ENCODE assay signal across 8 cellular contexts in the genomic region with DNA sequence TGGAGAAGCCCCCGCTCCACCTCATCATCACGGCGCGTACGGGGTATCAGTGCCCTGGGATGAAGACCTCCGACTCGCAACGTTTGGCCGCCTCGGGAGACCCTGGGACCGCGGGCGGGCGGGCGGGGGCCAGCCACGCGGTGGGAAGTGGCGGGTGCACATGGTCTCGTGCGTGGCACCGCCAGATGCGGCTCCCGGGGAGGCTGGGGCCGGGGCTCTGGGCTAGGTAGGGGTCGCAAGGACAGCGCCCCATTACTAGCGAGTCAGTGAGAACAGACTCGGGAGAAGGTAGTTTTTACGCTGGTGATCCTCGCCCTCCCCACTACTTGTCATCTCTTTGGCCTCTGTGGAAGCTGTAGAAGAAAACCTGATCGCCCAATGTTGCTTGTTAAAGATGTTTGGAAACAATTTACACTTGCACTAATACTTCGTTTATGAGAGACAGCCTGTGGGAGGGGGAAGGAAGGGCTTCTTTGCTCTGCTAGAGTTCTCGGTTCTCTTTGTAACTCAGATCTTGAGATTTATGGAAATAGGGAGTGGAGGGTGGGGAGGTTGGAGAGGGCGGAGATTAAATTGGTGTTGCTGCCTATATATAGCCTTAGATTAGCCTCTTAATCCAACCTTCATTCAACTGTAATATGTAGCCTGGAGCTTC. TPM values are rescaled to one million over a fixed set of nuclear protein-coding genes. Genes with fewer than 3 reads are reported as not detected.
DNase-seq lines count a peak whose midpoint lies in the region; ATAC-seq and TF ChIP-seq lines count a peak whose summit lies in the region.

No MANE protein-coding gene starts in this region.

- peak in 1 of 2 experiments; percentile 38 for DNase-seq in Caco-2
- no peak for DNase-seq in RWPE2 (ENCODE audit: low spot score)
- peak in 2 of 10 donors; percentile 13 to 18 for DNase-seq in dorsolateral prefrontal cortex
- DNase-seq in vagina (ENCODE audit: extremely low spot score in 2 of 2): no peak
- no peak for DNase-seq in HuH-7.5 (ENCODE audit: low spot score)

- H3K36me3 ChIP-seq in Caco-2 (ENCODE audit: control insufficient read depth, insufficient read depth, low read length) (no peaks in the 10 kb centered on the region), HEK293 (ENCODE audit: control insufficient read depth in 2 of 2, insufficient read depth in 1 of 2, low read length in 2 of 2) (no peaks in the 10 kb centered on the region; a peak in 1 of 3 replicates), RWPE2 (ENCODE audit: low read depth) (peaks cover 3% of the 10 kb centered on the region), vagina (no peaks in the 10 kb centered on the region)

- CTCF ChIA-PET in Caco-2 (lab: Charles Lee) (interaction anchor here (1.1 kb wide), 1 partner anchor 21 kb away, joined by 4 read pairs; no protein-coding TSS in a partner anchor), HEK293 (lab: Yijun Ruan, JAX) (interaction anchor here (1.6 kb wide), 1 partner anchor 48 kb away, joined by 5 read pairs; no protein-coding TSS in a partner anchor)

- peaks cover 40% of the 10 kb centered on the region for H3K4me1 Mint-ChIP-seq in Caco-2 (ENCODE audit: low read depth, unreplicated experiment)

- intact Hi-C loops in Caco-2 (cut with micrococcal nuclease; ENCODE audit: unreplicated experiment): loop anchor here (2.0 to 5.0 kb wide), 2 partner anchors 32 to 224 kb away; a partner anchor contains a TSS
- intact Hi-C loops in dorsolateral prefrontal cortex (cut with DNase I): loop anchor here (2.0 to 5.0 kb wide), 2 partner anchors 224 to 226 kb away; a partner anchor contains a TSS
- intact Hi-C loops in vagina (cut with DNase I): no loop called here

- peak overlapping the region; percentile 98 for H3K4me3 Mint-ChIP-seq in Caco-2 (ENCODE audit: unreplicated experiment)

- H3K9me3 ChIP-seq in Caco-2 (no peaks in the 10 kb centered on the region), HEK293 (ENCODE audit: control insufficient read depth, insufficient read depth, low read depth, low read length) (no peaks in the 10 kb centered on the region), RWPE2 (ENCODE audit: severe bottlenecking) (no peaks in the 10 kb centered on the region), mononuclear cell (ENCODE audit: low read depth, low read length) (no peaks in the 10 kb centered on the region), vagina (no peaks in the 10 kb centered on the region)

- peak overlapping the region; percentile 92 for H3K4me3 ChIP-seq in Caco-2 (ENCODE audit: low read depth, low read length)
- peak overlapping the region; percentile 98 for H3K4me3 ChIP-seq in HEK293 (ENCODE audit: low read depth, low read length)
- peak overlapping the region; percentile 84 for H3K4me3 ChIP-seq in RWPE2 (ENCODE audit: severe bottlenecking)
- H3K4me3 ChIP-seq in dorsolateral prefrontal cortex: peak overlapping the region; percentile 58 to 100 (median 94)
- peak overlapping the region; percentile 74 for H3K4me3 ChIP-seq in mononuclear cell (ENCODE audit: low read length)
- H3K4me3 ChIP-seq in vagina: peak overlapping the region; percentile 71 to 95

- ATAC-seq in RWPE2 (ENCODE audit: low read depth): peak; percentile 3
- ATAC-seq in GM19324 (IDR thresholded peaks at IDR 0.05; ENCODE audit: low FRiP score, unreplicated experiment): no peak

- BruUV-seq in Caco-2 (replicated peaks; lab: Mats Ljungman, UMichigan): no TSS peak

- H3K4me1 ChIP-seq in Caco-2: peaks cover 43% of the 10 kb centered on the region
- 0 out of 2 replicates have a peak, but pooled peaks cover 7% of the 10 kb centered on the region for H3K4me1 ChIP-seq in HEK293 (ENCODE audit: control insufficient read depth, insufficient read depth, low read length)
- peaks cover 42% of the 10 kb centered on the region for H3K4me1 ChIP-seq in RWPE2 (ENCODE audit: insufficient read depth, poor library complexity, severe bottlenecking)
- H3K4me1 ChIP-seq in mononuclear cell (ENCODE audit: insufficient read depth, low read length): peaks cover 33% of the 10 kb centered on the region
- peaks cover 69% of the 10 kb centered on the region for H3K4me1 ChIP-seq in vagina

- H3K36me3 Mint-ChIP-seq in Caco-2 (ENCODE audit: insufficient read depth, unreplicated experiment): peaks cover 49% of the 10 kb centered on the region

- POLR2A ChIA-PET in Caco-2 (lab: Charles Lee): interaction anchor here (2.3 kb wide), 1 partner anchor 21 kb away, joined by 13 read pairs; no protein-coding TSS in a partner anchor
- POLR2A ChIA-PET in HEK293 (lab: Yijun Ruan, JAX): interaction anchor here (1.3 to 2.6 kb wide), 7 partner anchors 10 to 226 kb away, joined by 3 to 11 read pairs (median 7); no protein-coding TSS in a partner anchor

- H3K27me3 ChIP-seq in Caco-2 (replicated peaks; ENCODE audit: control insufficient read depth, insufficient read depth, low read length): no peaks in the 10 kb centered on the region
- H3K27me3 ChIP-seq in RWPE2 (ENCODE audit: insufficient read depth, poor library complexity, severe bottlenecking): no peaks in the 10 kb centered on the region
- H3K27me3 ChIP-seq in dorsolateral prefrontal cortex: no peaks in the 10 kb centered on the region
- no peaks in the 10 kb centered on the region for H3K27me3 ChIP-seq in mononuclear cell (ENCODE audit: insufficient read depth, low read length)
- no peaks in the 10 kb centered on the region for H3K27me3 ChIP-seq in vagina

- no peaks in the 10 kb centered on the region for H3K27me3 Mint-ChIP-seq in Caco-2 (ENCODE audit: insufficient read depth, unreplicated experiment)

- no peak for TF ChIP-seq CTCF in Caco-2 (IDR thresholded peaks at IDR 0.05; ENCODE audit: insufficient read depth in 1 of 2, low read depth in 1 of 2, low read length in 1 of 2, severe bottlenecking in 1 of 2, unreplicated experiment in 1 of 2)
- TF ChIP-seq CTCF in HEK293 (tag by site-specific recombination; IDR thresholded peaks at IDR 0.05): no peak
- TF ChIP-seq CTCF in RWPE2 (IDR thresholded peaks at IDR 0.05; ENCODE audit: poor library complexity, severe bottlenecking): no peak
- TF ChIP-seq CTCF in dorsolateral prefrontal cortex (IDR thresholded peaks at IDR 0.05 in 54 of 56, conservative IDR thresholded peaks at IDR 0.05 in 2 of 56; ENCODE audit: low read depth in 1 of 56, partially characterized antibody in 56 of 56): peak in 2 of 56 donors; percentile 5 to 11
- no peak for TF ChIP-seq CTCF in vagina (IDR thresholded peaks at IDR 0.05)

- no peaks in the 10 kb centered on the region for H3K9me3 Mint-ChIP-seq in Caco-2 (ENCODE audit: unreplicated experiment)

- no peak for TF ChIP-seq POLR2A in vagina (IDR thresholded peaks at IDR 0.05)

- H3K27ac ChIP-seq in HEK293 (ENCODE audit: extremely low read depth, low read depth, low read length) (peak overlapping the region; percentile 85; the same call in 1 of the 2 replicates), RWPE2 (ENCODE audit: poor library complexity, severe bottlenecking) (peak overlapping the region; percentile 66), dorsolateral prefrontal cortex (peak overlapping the region in 57 of 59 donors; percentile 88 to 100 (median 97)), vagina (peak overlapping the region; percentile 93)

- H3K27ac Mint-ChIP-seq in Caco-2 (ENCODE audit: unreplicated experiment): peak overlapping the region; percentile 93

TF ChIP-seq in HEK293, 187 proteins besides CTCF, POLR2A, EP300 and RAD21:
- TF ChIP-seq WT1 (tag by site-specific recombination; IDR thresholded peaks at IDR 0.05) (peak; percentile 44; the same call in 1 of the 2 replicates), ZNF341 (tag by site-specific recombination; IDR thresholded peaks at IDR 0.05; ENCODE audit: low read depth) (0 out of 2 replicates have a peak, but pooled peaks have one; percentile 14)
- TF ChIP-seq, protein P1, sequence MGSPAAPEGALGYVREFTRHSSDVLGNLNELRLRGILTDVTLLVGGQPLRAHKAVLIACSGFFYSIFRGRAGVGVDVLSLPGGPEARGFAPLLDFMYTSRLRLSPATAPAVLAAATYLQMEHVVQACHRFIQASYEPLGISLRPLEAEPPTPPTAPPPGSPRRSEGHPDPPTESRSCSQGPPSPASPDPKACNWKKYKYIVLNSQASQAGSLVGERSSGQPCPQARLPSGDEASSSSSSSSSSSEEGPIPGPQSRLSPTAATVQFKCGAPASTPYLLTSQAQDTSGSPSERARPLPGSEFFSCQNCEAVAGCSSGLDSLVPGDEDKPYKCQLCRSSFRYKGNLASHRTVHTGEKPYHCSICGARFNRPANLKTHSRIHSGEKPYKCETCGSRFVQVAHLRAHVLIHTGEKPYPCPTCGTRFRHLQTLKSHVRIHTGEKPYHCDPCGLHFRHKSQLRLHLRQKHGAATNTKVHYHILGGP (tag by site-specific recombination; IDR thresholded peaks at IDR 0.05): no peak

RNA-seq across cellular contexts. Expression of a gene that starts 0.6 kb away (rescaled TPM):
- total RNA-seq in Caco-2 (2022) (148 TPM in 2 replicates), dorsolateral prefrontal cortex (10 to 100 TPM; 10.3 to 36.8 (median 24.1) TPM), mononuclear cell (21.3 TPM), vagina (61.4 TPM)

RNA-seq across cellular contexts. Expression of a gene that starts 1.0 kb away (rescaled TPM):
- 34.5 and 35.2 TPM in 2 replicates for total RNA-seq in Caco-2 (2022)
- 10 to 100 TPM; 19.4 to 57.2 (median 37.9) TPM for total RNA-seq in dorsolateral prefrontal cortex
- 6.7 TPM for total RNA-seq in mononuclear cell
- 13.8 TPM for total RNA-seq in vagina
